20 cellular contexts compared by ENCODE assay signal in the genomic region with DNA sequence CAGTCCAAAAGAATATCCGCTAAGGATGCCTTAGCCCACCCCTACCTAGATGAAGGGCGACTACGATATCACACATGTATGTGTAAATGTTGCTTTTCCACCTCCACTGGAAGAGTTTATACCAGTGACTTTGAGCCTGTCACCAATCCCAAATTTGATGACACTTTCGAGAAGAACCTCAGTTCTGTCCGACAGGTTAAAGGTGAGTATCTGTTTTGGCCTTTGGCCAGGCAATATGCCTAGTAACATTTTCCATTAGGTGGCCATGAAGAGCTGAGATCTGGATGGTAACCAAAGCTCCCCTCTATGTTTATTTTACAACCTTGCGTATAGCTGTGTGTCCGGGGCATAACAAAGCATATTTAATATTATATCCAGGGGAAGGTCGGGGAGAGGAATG.
DNase-seq lines count a peak whose midpoint lies in the region; ATAC-seq, FAIRE-seq and TF ChIP-seq lines count a peak whose summit lies in the region.
"Had no signal": no experiment of that assay in that cellular context is flagged by ENCODE, and none has a peak within 500 bp of the region (broad histone marks: within the 10 kb centered on the region; RNA-seq: fewer than 3 reads in every experiment).

No MANE protein-coding gene starts in this region.

- in situ Hi-C loops in K562 (cut with MboI) = no loop called here

- H3K4me3 ChIP-seq in PC-3 (ENCODE audit: low read length) (no peak overlapping the region), K562 (no peak overlapping the region), adrenal gland (no peak overlapping the region)
- H3K4me3 ChIP-seq: BLaER1 treated with 17β-estradiol and CSF1 and Interleukin-3, amounts not matched to agents 10 nM and 100 nM; GM23338 had no signal

- peaks cover 11% of the 10 kb centered on the region for H3K36me3 ChIP-seq in PC-3 (ENCODE audit: low read depth, low read length)
- H3K36me3 ChIP-seq in K562 (ENCODE audit: control insufficient read depth, insufficient read depth, low read length) = peaks cover 44% of the 10 kb centered on the region; the same call in 2 of the 3 replicates
- peaks cover 0 to 8% of the 10 kb centered on the region in 2 donors for H3K36me3 ChIP-seq in adrenal gland (replicated peaks in 1 of 2)

- no peak for TF ChIP-seq CTCF in PC-3 (conservative IDR thresholded peaks at IDR 0.05; ENCODE audit: low read depth, low read length)
- no peak for TF ChIP-seq CTCF in K562 (IDR thresholded peaks at IDR 0.05 in 2 of 3, conservative IDR thresholded peaks at IDR 0.05 in 1 of 3; ENCODE audit: insufficient read depth in 2 of 3, low read depth in 1 of 3, low read length in 3 of 3)
- TF ChIP-seq CTCF in neural crest cell (conservative IDR thresholded peaks at IDR 0.05) = no peak
- no peak for TF ChIP-seq CTCF in adrenal gland (IDR thresholded peaks at IDR 0.05)

- CTCF ChIA-PET in PC-3 (lab: Charles Lee) (no interaction called here), K562 (lab: Yijun Ruan, JAX; ENCODE audit: low intra/inter-chr PET ratio) (interaction anchor here (0.5 kb wide), 2 partner anchors 19 to 29 kb away, joined by 3 to 4 read pairs; no protein-coding TSS in a partner anchor)

- H3K9me3 ChIP-seq in PC-3 (ENCODE audit: low read length) (no peaks in the 10 kb centered on the region), K562 (replicated peaks; ENCODE audit: control insufficient read depth, insufficient read depth, low read depth, low read length) (no peaks in the 10 kb centered on the region), adrenal gland (replicated peaks in 1 of 3) (no peaks in the 10 kb centered on the region)

- POLR2A ChIA-PET in PC-3 (lab: Charles Lee; ENCODE audit: unreplicated experiment) (interaction anchor here (0.6 kb wide), 2 partner anchors 58 to 209 kb away, joined by 3 read pairs; no protein-coding TSS in a partner anchor), K562 (lab: Yijun Ruan, JAX) (interaction anchor here (2.4 kb wide), 1 partner anchor 18 kb away, joined by 8 read pairs; no protein-coding TSS in a partner anchor)

- H3K9me3 Mint-ChIP-seq in neural crest cell = peaks cover 2% of the 10 kb centered on the region
- H3K9me3 Mint-ChIP-seq: CD8-positive, alpha-beta memory T cell had no signal

- H2AFZ ChIP-seq in PC-3 (ENCODE audit: low read length) = no peak overlapping the region
- no peak overlapping the region for H2AFZ ChIP-seq in K562 (ENCODE audit: low read depth, low read length)
- H2AFZ ChIP-seq: GM23338 had no signal

- peak; percentile 17 for DNase-seq in PC-3
- no peak for DNase-seq in K562 (ENCODE audit: extremely low read depth in 1 of 4, low spot score in 3 of 4)
- peak; percentile 23 for DNase-seq in iris pigment epithelial cell (ENCODE audit: low read depth)
- no peak for DNase-seq in neural crest cell (ENCODE audit: low read depth, low spot score)
- no peak for DNase-seq in adrenal gland
- DNase-seq: CD8-positive, alpha-beta memory T cell; COR-L47; DMS 273 treated with DMSO at 0.1 percent for 48 hours; DMS53; DND-41; EL; HCEC 1CT had no signal

- no peaks in the 10 kb centered on the region for H3K9me2 ChIP-seq in PC-3 (replicated peaks; ENCODE audit: low read length)

- H3F3A ChIP-seq in PC-3 (ENCODE audit: low read length, unreplicated experiment) = no peaks in the 10 kb centered on the region

- no peak for TF ChIP-seq EP300 in K562 (IDR thresholded peaks at IDR 0.05; ENCODE audit: low read length)

- H3K4me1 ChIP-seq in PC-3 (ENCODE audit: insufficient read depth, low read length) (peaks cover 14% of the 10 kb centered on the region), K562 (replicated peaks in 1 of 2; ENCODE audit: control insufficient read depth in 2 of 2, insufficient read depth in 2 of 2, low read length in 2 of 2) (peaks cover 0 to 14% of the 10 kb centered on the region in 2 experiments; a peak in 3 of 5 replicates), adrenal gland (replicated peaks in 1 of 2) (peaks cover 20 to 46% of the 10 kb centered on the region in 2 donors)

- BruUV-seq in PC-3 (replicated peaks; lab: Mats Ljungman, UMichigan) = no TSS peak
- BruUV-seq in K562 (replicated peaks; lab: Mats Ljungman, UMichigan) = no TSS peak

- no peak for FAIRE-seq in K562 (lab: Jason Lieb, UNC)
- FAIRE-seq: GM12891, GM18507, H54 had no signal

- TF ChIP-seq POLR2A in K562 (conservative IDR thresholded peaks at IDR 0.05) (no peak), adrenal gland (IDR thresholded peaks at IDR 0.05) (no peak)

- H3K27ac ChIP-seq in PC-3 (ENCODE audit: low read length) (peak overlapping the region; percentile 21; the same call in 1 of the 2 replicates), K562 (ENCODE audit: extremely low read depth, low read depth, low read length) (no peak overlapping the region), adrenal gland (peak overlapping the region in 2 of 5 donors; percentile 66 to 78)
- H3K27ac ChIP-seq: BLaER1 treated with 17β-estradiol and CSF1 and Interleukin-3, amounts not matched to agents 10 nM and 100 nM had no signal

- intact Hi-C loops in PC-3 (cut with micrococcal nuclease) (no loop called here), K562 (cut with micrococcal nuclease) (no loop called here), adrenal gland (cut with DNase I) (no loop called here)

- peaks cover 12% of the 10 kb centered on the region for H3K4me1 Mint-ChIP-seq in neural crest cell
- H3K4me1 Mint-ChIP-seq: CD8-positive, alpha-beta memory T cell had no signal

- no peaks in the 10 kb centered on the region for H4K20me1 ChIP-seq in PC-3 (ENCODE audit: low read length)
- no peaks in the 10 kb centered on the region for H4K20me1 ChIP-seq in K562 (replicated peaks; ENCODE audit: control insufficient read depth, insufficient read depth, low read length)
- H4K20me1 ChIP-seq: BLaER1 treated with 17β-estradiol and CSF1 and Interleukin-3, amounts not matched to agents 10 nM and 100 nM had no signal

- H3K9ac ChIP-seq in PC-3 (ENCODE audit: low read length) (no peak overlapping the region), K562 (ENCODE audit: insufficient read depth in 1 of 2, low read depth in 2 of 2, low read length in 2 of 2) (no peak overlapping the region)
- H3K9ac ChIP-seq: BLaER1 treated with 17β-estradiol and CSF1 and Interleukin-3, amounts not matched to agents 10 nM and 100 nM had no signal

- no peak overlapping the region for H3K4me3 Mint-ChIP-seq in neural crest cell
- H3K4me3 Mint-ChIP-seq: B cell; CD8-positive, alpha-beta memory T cell; GM23338 had no signal

- H3K9me1 ChIP-seq in K562 (ENCODE audit: control insufficient read depth, insufficient read depth, low read length) = no peaks in the 10 kb centered on the region

- 94% methylated on average over 8 of the region's 8 CpGs for WGBS in K562 (ENCODE audit: insufficient coverage, low coverage, missing lambda C conversion rate)
- 93 to 94% (median 93%) methylated on average over 8 of the region's 8 CpGs for WGBS in adrenal gland, 4 donors

- no peaks in the 10 kb centered on the region for H3K27me3 ChIP-seq in PC-3 (ENCODE audit: low read length)
- no peaks in the 10 kb centered on the region for H3K27me3 ChIP-seq in K562 (ENCODE audit: control insufficient read depth in 2 of 2, insufficient read depth in 2 of 2, low read length in 2 of 2)
- H3K27me3 ChIP-seq in adrenal gland = no peaks in the 10 kb centered on the region
- H3K27me3 ChIP-seq: BLaER1 treated with 17β-estradiol and CSF1 and Interleukin-3, amounts not matched to agents 10 nM and 100 nM had no signal

- peak overlapping the region; percentile 9 for H3K27ac Mint-ChIP-seq in neural crest cell (ENCODE audit: unreplicated experiment)
- H3K27ac Mint-ChIP-seq: B cell; CD8-positive, alpha-beta memory T cell; GM23338 had no signal

- peaks cover 11% of the 10 kb centered on the region for H3K36me3 Mint-ChIP-seq in neural crest cell (ENCODE audit: low read depth)

- ATAC-seq in PC-3 = peak; percentile 82; the same call in 1 of the 2 replicates
- ATAC-seq in K562 = no peak
- ATAC-seq in HG02884 (IDR thresholded peaks at IDR 0.05; ENCODE audit: unreplicated experiment) = no peak
- no peak for ATAC-seq in HG02610 (IDR thresholded peaks at IDR 0.05; ENCODE audit: unreplicated experiment)
- ATAC-seq: GM23338 had no signal

- no peak for TF ChIP-seq RAD21 in K562 (CRISPR knock-in tag; conservative IDR thresholded peaks at IDR 0.05 in 1 of 2, IDR thresholded peaks at IDR 0.05 in 1 of 2)

- no peak overlapping the region for H3K4me2 ChIP-seq in PC-3 (ENCODE audit: low read length)
- H3K4me2 ChIP-seq in K562 (ENCODE audit: insufficient read depth, low read length) = no peak overlapping the region
- H3K4me2 ChIP-seq: BLaER1 treated with 17β-estradiol and CSF1 and Interleukin-3, amounts not matched to agents 10 nM and 100 nM; GM23338 had no signal

- H3K79me2 ChIP-seq in PC-3 (ENCODE audit: low read length) (no peaks in the 10 kb centered on the region), K562 (ENCODE audit: control insufficient read depth, insufficient read depth, low read length) (no peaks in the 10 kb centered on the region)

- H3K27me3 Mint-ChIP-seq in neural crest cell (ENCODE audit: low read depth) = no peaks in the 10 kb centered on the region
- H3K27me3 Mint-ChIP-seq: B cell; CD8-positive, alpha-beta memory T cell had no signal

TF ChIP-seq in K562, 482 proteins besides CTCF, POLR2A, EP300 and RAD21:
- TF ChIP-seq NFIC (IDR thresholded peaks at IDR 0.05) (0 out of 2 replicates have a peak, but pooled peaks have one; percentile 29), BCL6 (CRISPR knock-in tag; IDR thresholded peaks at IDR 0.05) (no peak)
TF ChIP-seq in K562: peak in this region for 1.

Comparison
In these comparisons a context has a peak if more than half of its experiments do, and no peak if none do; other contexts are left out.
1. DNase-seq: peak in PC-3 (single experiment) and iris pigment epithelial cell (single experiment); none in K562 (0 of 4), neural crest cell (single experiment) and adrenal gland (0 of 7).